8 cellular contexts compared by ENCODE assay signal in the genomic region with DNA sequence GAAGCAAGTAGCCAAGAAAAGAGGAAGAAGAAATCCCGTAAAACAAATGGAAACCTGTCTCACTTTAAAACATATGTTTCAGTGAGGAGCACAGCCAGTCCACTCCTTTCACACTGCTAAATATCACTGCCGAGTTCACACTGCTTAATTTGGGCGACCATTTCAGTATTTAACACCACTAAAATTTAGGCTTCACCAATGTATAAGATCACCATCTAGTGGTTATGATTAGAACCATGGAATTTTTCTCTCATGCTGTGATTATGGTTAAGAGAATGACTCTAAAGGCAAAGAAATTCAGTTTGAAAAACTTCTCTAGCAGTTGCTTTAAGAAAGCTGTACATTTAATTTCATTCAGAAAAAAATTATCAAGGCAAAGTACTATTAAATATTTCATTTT. TPM values are rescaled to one million over a fixed set of nuclear protein-coding genes. Genes with fewer than 3 reads are reported as not detected.
DNase-seq lines count a peak whose midpoint lies in the region; ATAC-seq, FAIRE-seq and TF ChIP-seq lines count a peak whose summit lies in the region.

No MANE protein-coding gene starts in this region.

- peaks cover 100% of the 10 kb centered on the region for H3K79me2 ChIP-seq in OCI-LY3 (ENCODE audit: low read length)

- H3K4me2 ChIP-seq in OCI-LY3 (ENCODE audit: low read length) = peak overlapping the region; percentile 54

- TF ChIP-seq CTCF in OCI-LY3 (IDR thresholded peaks at IDR 0.05; ENCODE audit: low read depth, low read length) = peak; percentile 84

- peaks cover 56% of the 10 kb centered on the region for H4K20me1 ChIP-seq in OCI-LY3 (ENCODE audit: insufficient read depth, low read length)

- DNase-seq in NCI-H1436 (lab: John Stamatoyannopoulos, UW) = peak; percentile 13
- DNase-seq in NCI-H1436 treated with DMSO at 0.1 percent for 48 hours (lab: John Stamatoyannopoulos, UW) = no peak
- DNase-seq in GM19239 (ENCODE audit: insufficient read length, low spot score) = peak; percentile 15
- DNase-seq in effector memory CD8-positive, alpha-beta T cell = no peak
- DNase-seq in midbrain (lab: John Stamatoyannopoulos, UW) = peak; percentile 51
- DNase-seq in MG63 = no peak

- H3K27ac Mint-ChIP-seq in effector memory CD8-positive, alpha-beta T cell = peak overlapping the region in 1 of 2 donors; percentile 59

- no peak overlapping the region for H2AFZ ChIP-seq in OCI-LY3 (ENCODE audit: low read depth, low read length)

- FAIRE-seq in GM19239 (lab: Jason Lieb, UNC) = peak; percentile 88

- peaks cover 18% of the 10 kb centered on the region for H3K36me3 Mint-ChIP-seq in effector memory CD8-positive, alpha-beta T cell (ENCODE audit: insufficient read depth)

- H3K27me3 ChIP-seq in OCI-LY3 (ENCODE audit: low read depth, low read length) (no peaks in the 10 kb centered on the region), MG63 (no peaks in the 10 kb centered on the region)

- H3K9ac ChIP-seq in OCI-LY3 (ENCODE audit: low read length) = peak overlapping the region; percentile 23; the same call in 1 of the 2 replicates

- peak overlapping the region in 1 of 2 donors; percentile 25 for H3K4me3 Mint-ChIP-seq in effector memory CD8-positive, alpha-beta T cell

- no peaks in the 10 kb centered on the region for H3K27me3 Mint-ChIP-seq in effector memory CD8-positive, alpha-beta T cell

- H3K9me3 ChIP-seq in OCI-LY3 (ENCODE audit: insufficient read depth, low read length) = no peaks in the 10 kb centered on the region
- H3K9me3 ChIP-seq in MG63 = no peaks in the 10 kb centered on the region

- H3K4me1 Mint-ChIP-seq in effector memory CD8-positive, alpha-beta T cell (ENCODE audit: low read depth in 2 of 2) = peaks cover 17 to 24% of the 10 kb centered on the region in 2 donors

- no peaks in the 10 kb centered on the region for H3K9me3 Mint-ChIP-seq in effector memory CD8-positive, alpha-beta T cell

- peaks cover 8% of the 10 kb centered on the region for H3K4me1 ChIP-seq in OCI-LY3 (ENCODE audit: low read length)

- H3K4me3 ChIP-seq in OCI-LY3 (ENCODE audit: low read length) (no peak overlapping the region), MG63 (no peak overlapping the region)

- H3K27ac ChIP-seq in OCI-LY3 (ENCODE audit: low read length) = peak overlapping the region; percentile 16; the same call in 1 of the 2 replicates

- H3K36me3 ChIP-seq in OCI-LY3 (replicated peaks; ENCODE audit: low read depth, low read length) = peaks cover 10% of the 10 kb centered on the region
- peaks cover 33% of the 10 kb centered on the region for H3K36me3 ChIP-seq in MG63

- peak; percentile 91 for ATAC-seq in HG03103 (IDR thresholded peaks at IDR 0.05; ENCODE audit: low read depth, unreplicated experiment)
- ATAC-seq in effector memory CD8-positive, alpha-beta T cell (replicated peaks) = peak; percentile 94

RNA-seq across cellular contexts. Expression of a gene that starts 16.6 kb away (rescaled TPM):
- 21.6 and 54.7 TPM in 2 replicates for total RNA-seq in MG63 (2014; rRNA removed; shearing (Covaris generic); ENCODE audit: low replicate concordance)

Comparison
In these comparisons a context has a peak if more than half of its experiments do, and no peak if none do; other contexts are left out.
1. DNase-seq: peak in NCI-H1436 (single experiment), GM19239 (single experiment) and midbrain (single experiment); none in NCI-H1436 treated with DMSO at 0.1 percent for 48 hours (single experiment), effector memory CD8-positive, alpha-beta T cell (0 of 3) and MG63 (single experiment).